Comparison of ENCODE assay signal across 1 cellular context in the genomic region with DNA sequence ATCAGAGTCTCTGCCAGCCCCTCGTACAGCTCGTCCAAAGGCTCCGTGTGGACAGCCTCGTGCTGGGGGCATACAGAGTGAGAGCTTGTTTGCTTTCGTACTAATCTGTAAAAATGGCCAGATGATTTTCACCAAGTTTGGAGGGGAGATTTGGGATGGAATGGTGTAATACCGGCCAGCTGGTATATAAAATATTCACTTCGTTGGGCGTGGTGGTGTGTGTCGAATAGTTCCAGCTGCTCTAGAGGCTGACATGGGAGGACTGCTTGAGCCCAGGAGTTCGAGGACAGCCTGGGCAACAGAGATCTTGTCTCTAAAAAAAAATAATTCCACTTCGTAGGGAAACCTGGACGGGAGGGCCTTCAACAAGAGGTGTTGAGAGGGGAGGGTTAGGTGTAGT.
TF ChIP-seq lines count a peak whose summit lies in the region.

No MANE protein-coding gene starts in this region.

TF ChIP-seq in HepG2, 621 proteins besides CTCF, POLR2A, EP300 and RAD21:
- TF ChIP-seq, protein P1, sequence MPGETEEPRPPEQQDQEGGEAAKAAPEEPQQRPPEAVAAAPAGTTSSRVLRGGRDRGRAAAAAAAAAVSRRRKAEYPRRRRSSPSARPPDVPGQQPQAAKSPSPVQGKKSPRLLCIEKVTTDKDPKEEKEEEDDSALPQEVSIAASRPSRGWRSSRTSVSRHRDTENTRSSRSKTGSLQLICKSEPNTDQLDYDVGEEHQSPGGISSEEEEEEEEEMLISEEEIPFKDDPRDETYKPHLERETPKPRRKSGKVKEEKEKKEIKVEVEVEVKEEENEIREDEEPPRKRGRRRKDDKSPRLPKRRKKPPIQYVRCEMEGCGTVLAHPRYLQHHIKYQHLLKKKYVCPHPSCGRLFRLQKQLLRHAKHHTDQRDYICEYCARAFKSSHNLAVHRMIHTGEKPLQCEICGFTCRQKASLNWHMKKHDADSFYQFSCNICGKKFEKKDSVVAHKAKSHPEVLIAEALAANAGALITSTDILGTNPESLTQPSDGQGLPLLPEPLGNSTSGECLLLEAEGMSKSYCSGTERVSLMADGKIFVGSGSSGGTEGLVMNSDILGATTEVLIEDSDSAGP (CRISPR knock-in tag; IDR thresholded peaks at IDR 0.05; ENCODE audit: borderline replicate concordance): peak; percentile 12; the same call in 1 of the 2 replicates
